In the genomic region with DNA sequence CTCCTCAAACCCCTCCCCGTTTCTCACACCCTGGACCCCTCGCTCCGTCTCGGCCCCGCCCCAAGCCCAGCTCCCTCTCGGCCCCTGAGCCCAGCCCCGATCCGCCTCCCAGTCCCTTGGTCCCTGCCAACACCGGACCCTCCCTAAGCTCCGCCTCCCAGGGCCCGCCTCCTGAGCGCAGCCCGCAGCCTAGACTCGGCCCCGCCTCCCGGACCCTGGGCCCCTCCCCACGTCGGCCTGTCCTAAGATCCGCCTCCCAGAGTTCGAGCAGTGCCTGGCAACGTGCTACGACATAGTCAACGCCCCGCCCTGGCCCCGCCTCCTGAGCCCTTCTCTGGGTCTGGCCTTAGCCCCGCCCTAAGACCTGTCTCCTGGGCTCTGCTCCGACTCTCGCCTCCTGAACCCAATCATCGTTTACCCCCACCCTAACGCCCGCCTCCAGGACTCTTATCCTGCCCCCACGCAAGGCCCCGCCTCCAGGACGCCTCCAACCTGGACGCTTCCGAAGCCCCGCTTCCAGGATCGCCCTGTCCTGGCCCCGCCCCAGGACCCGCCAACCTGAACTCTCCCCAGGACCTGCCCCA, we compare ENCODE assay signal across 8 cellular contexts. TPM values are rescaled to one million over a fixed set of nuclear protein-coding genes. Genes with fewer than 3 reads are reported as not detected.
DNase-seq lines count a peak whose midpoint lies in the region; ATAC-seq, FAIRE-seq and TF ChIP-seq lines count a peak whose summit lies in the region.
"Not testable (repeated sequence)": the region's sequence is repeated elsewhere in the genome, so short reads cannot be mapped to it uniquely, and the experiment has no call there.

No MANE protein-coding gene starts in this region.

- H3F3A ChIP-seq in SU-DHL-6 (ENCODE audit: insufficient read depth) = not testable (repeated sequence)

- intact Hi-C loops in Right ventricle myocardium inferior (cut with DNase I) = loop anchor here (5.0 kb wide), 1 partner anchor 149 kb away; no protein-coding TSS in a partner anchor
- intact Hi-C loops in pancreas (cut with DNase I); thyroid gland (cut with DNase I): not testable (repeated sequence)

- TF ChIP-seq CTCF in GM10266 (IDR thresholded peaks at IDR 0.05; ENCODE audit: control insufficient read depth, insufficient read depth, low read depth, missing control alignments); SU-DHL-6 (IDR thresholded peaks at IDR 0.05; ENCODE audit: insufficient read depth, low read length, poor library complexity, severe bottlenecking); pancreas (IDR thresholded peaks at IDR 0.05); thyroid gland (IDR thresholded peaks at IDR 0.05): not testable (repeated sequence)

- not testable (repeated sequence) for H3K36me3 ChIP-seq in SU-DHL-6 (ENCODE audit: low read length); pancreas; thyroid gland

- not testable (repeated sequence) for H4K20me1 ChIP-seq in SU-DHL-6 (ENCODE audit: low read depth, low read length)

- ATAC-seq in HG02763 (IDR thresholded peaks at IDR 0.05; ENCODE audit: unreplicated experiment) = peak; percentile 73
- peak; percentile 92 for ATAC-seq in Right ventricle myocardium inferior
- ATAC-seq in pancreas = peak; percentile 81 to 91 (median 88)

- not testable (repeated sequence) for H3K79me2 ChIP-seq in SU-DHL-6 (ENCODE audit: insufficient read depth, low read length)

- not testable (repeated sequence) for H3K27me3 ChIP-seq in SU-DHL-6 (ENCODE audit: low read length); pancreas; thyroid gland

- H2AFZ ChIP-seq in SU-DHL-6 (ENCODE audit: low read depth, low read length, severe bottlenecking) = peak overlapping the region; percentile 68

- not testable (repeated sequence) for H3K4me1 ChIP-seq in pancreas, thyroid gland

- peak; percentile 97 for FAIRE-seq in pancreas (lab: Jason Lieb, UNC)

- H3K4me3 ChIP-seq in SU-DHL-6 (ENCODE audit: insufficient read depth, low read length, poor library complexity, severe bottlenecking) = peak overlapping the region; percentile 52
- H3K4me3 ChIP-seq in pancreas = peak overlapping the region; percentile 37 to 75 (median 47)
- H3K4me3 ChIP-seq in thyroid gland (replicated peaks in 1 of 3) = peak overlapping the region; percentile 2 to 74 (median 26)

- TF ChIP-seq POLR2A in thyroid gland (IDR thresholded peaks at IDR 0.05) = peak in 1 of 2 donors; percentile 68

- peak overlapping the region; percentile 52 for H3K4me2 ChIP-seq in SU-DHL-6 (ENCODE audit: low read depth, low read length, poor library complexity, severe bottlenecking)

- H3K9me2 ChIP-seq in SU-DHL-6 (replicated peaks; ENCODE audit: insufficient read depth, low read length) = not testable (repeated sequence)

- DNase-seq in GM10266 (ENCODE audit: extremely low spot score) (peak; percentile 89), NCI-H1417 (lab: John Stamatoyannopoulos, UW) (peak; percentile 97 to 98 (median 97)), Right ventricle myocardium inferior (ENCODE audit: missing footprints) (peak; percentile 100), pancreas (peak; percentile 98 to 100 (median 100)), thyroid gland (peak; percentile 100)
- peak; percentile 99 for DNase-seq in activated naive CD8-positive, alpha-beta T cell treated with anti-CD3 and anti-CD28 coated beads, Interleukin-2, amount 50 U/mL, for 16 hours (ENCODE audit: low read depth, low spot score)

- 1% methylated on average over 35 to 40 of the region's 40 CpGs for WGBS in pancreas, 2 donors
- 1% methylated on average over 15 to 38 of the region's 40 CpGs for WGBS in thyroid gland, 2 donors

- not testable (repeated sequence) for H3K9me3 ChIP-seq in SU-DHL-6 (ENCODE audit: insufficient read depth, low read length); pancreas; thyroid gland

- H3K9ac ChIP-seq in SU-DHL-6 (ENCODE audit: low read length) = peak overlapping the region; percentile 50

- H3K27ac ChIP-seq in SU-DHL-6 (ENCODE audit: low read depth, low read length) = not testable (repeated sequence)
- peak overlapping the region; percentile 59 to 81 (median 69) for H3K27ac ChIP-seq in pancreas
- peak overlapping the region; percentile 46 to 77 (median 74) for H3K27ac ChIP-seq in thyroid gland

RNA-seq across cellular contexts. Expression of gene ROPN1B, which starts 53.1 kb away (rescaled TPM):
- total RNA-seq in Right ventricle myocardium inferior (4.6 TPM), pancreas (under 1 TPM in 2 of 6 donors, not detected in 4; 0.19 to 0.20 TPM), thyroid gland (1 to 10 TPM in 2 of 4 donors, under 1 TPM in 2; 0.54 to 2.4 (median 1.5) TPM)
- polyA plus RNA-seq in pancreas = under 1 TPM in 1 of 2 donors, not detected in 1; 0.23 TPM
